9 cellular contexts compared by ENCODE assay signal in genomic region chr9:100100268-100100667, GRCh38. TPM values are rescaled to one million over a fixed set of nuclear protein-coding genes. Genes with fewer than 3 reads are reported as not detected.
DNase-seq lines count a peak whose midpoint lies in the region; ATAC-seq and TF ChIP-seq lines count a peak whose summit lies in the region.
"Had no signal": no experiment of that assay in that cellular context is flagged by ENCODE, and none has a peak within 500 bp of the region (broad histone marks: within the 10 kb centered on the region; RNA-seq: fewer than 3 reads in every experiment).

No MANE protein-coding gene starts in this region.

- H3K4me3 ChIP-seq in AG10803 (ENCODE audit: low read length) (peak overlapping the region; percentile 99), HEK293 (ENCODE audit: low read depth, low read length) (peak overlapping the region; percentile 16; the same call in 1 of the 2 replicates), astrocyte of the spinal cord (ENCODE audit: low read depth, low read length) (peak overlapping the region; percentile 99)
- H3K4me3 ChIP-seq in naive thymus-derived CD4-positive, alpha-beta T cell (ENCODE audit: low read length), result no peak overlapping the region

- in situ Hi-C loops in astrocyte of the spinal cord (cut with HindIII; ENCODE audit: low sequenced_read_pairs), result no loop called here

- H3K9me3 Mint-ChIP-seq in naive thymus-derived CD4-positive, alpha-beta T cell, result no peaks in the 10 kb centered on the region

- intact Hi-C loops in naive thymus-derived CD4-positive, alpha-beta T cell (cut with micrococcal nuclease), result loop anchor here in 1 of 2 donors (10.0 kb wide), 3 partner anchors 45 to 255 kb away; partner anchors contain the start of gene TEX10

- no peak for ATAC-seq in naive thymus-derived CD4-positive, alpha-beta T cell
- ATAC-seq in HG03460 (IDR thresholded peaks at IDR 0.05; ENCODE audit: unreplicated experiment) (no peak), HG03432 (IDR thresholded peaks at IDR 0.05; ENCODE audit: unreplicated experiment) (no peak)

- peaks cover 0 to 17% (median 3%) of the 10 kb centered on the region in 5 donors for H3K36me3 Mint-ChIP-seq in naive thymus-derived CD4-positive, alpha-beta T cell

- peak overlapping the region in 6 of 9 donors; percentile 47 to 98 (median 90) for H3K27ac Mint-ChIP-seq in naive thymus-derived CD4-positive, alpha-beta T cell

- H3K4me1 ChIP-seq in HEK293 (ENCODE audit: control insufficient read depth, insufficient read depth, low read length), result peaks cover 4% of the 10 kb centered on the region; the same call in 1 of the 2 replicates
- peaks cover 18 to 25% of the 10 kb centered on the region in 2 donors for H3K4me1 ChIP-seq in naive thymus-derived CD4-positive, alpha-beta T cell (ENCODE audit: control insufficient read depth in 2 of 2, insufficient read depth in 2 of 2, low read length in 2 of 2)

- H3K27me3 Mint-ChIP-seq in naive thymus-derived CD4-positive, alpha-beta T cell, result no peaks in the 10 kb centered on the region

- peaks cover 5 to 31% of the 10 kb centered on the region in 2 experiments for H3K36me3 ChIP-seq in HEK293 (ENCODE audit: control insufficient read depth in 2 of 2, insufficient read depth in 1 of 2, low read length in 2 of 2)
- peaks cover 0 to 16% (median 8%) of the 10 kb centered on the region in 3 experiments for H3K36me3 ChIP-seq in naive thymus-derived CD4-positive, alpha-beta T cell (ENCODE audit: control insufficient read depth in 2 of 3, insufficient read depth in 3 of 3, low read length in 3 of 3)

- no peaks in the 10 kb centered on the region for H3K9me3 ChIP-seq in HEK293 (ENCODE audit: control insufficient read depth, insufficient read depth, low read depth, low read length)
- no peaks in the 10 kb centered on the region for H3K9me3 ChIP-seq in naive thymus-derived CD4-positive, alpha-beta T cell (ENCODE audit: control insufficient read depth in 2 of 3, low read length in 3 of 3)

- DNase-seq in AG10803 (ENCODE audit: low read depth) (no peak), astrocyte of the spinal cord (ENCODE audit: low read depth, low spot score) (no peak), NCI-H2171 treated with DMSO at 0.1 percent for 48 hours (lab: John Stamatoyannopoulos, UW) (no peak)
- no peak for DNase-seq in naive thymus-derived CD4-positive, alpha-beta T cell
- DNase-seq in activated CD8-positive, alpha-beta memory T cell treated with anti-CD3 and anti-CD28 coated beads, Interleukin-2, amount 50 U/mL, for 48 hours, result no peak
- DNase-seq: trophoblast cell had no signal

- H3K4me1 Mint-ChIP-seq in naive thymus-derived CD4-positive, alpha-beta T cell, result peaks cover 20 to 44% (median 35%) of the 10 kb centered on the region in 7 donors

- no peak for TF ChIP-seq CTCF in AG10803 (conservative IDR thresholded peaks at IDR 0.05; ENCODE audit: low read length)
- TF ChIP-seq CTCF in HEK293 (tag by site-specific recombination; IDR thresholded peaks at IDR 0.05), result no peak
- TF ChIP-seq CTCF in astrocyte of the spinal cord (IDR thresholded peaks at IDR 0.05; ENCODE audit: low read depth, low read length), result no peak

- H3K27me3 ChIP-seq in naive thymus-derived CD4-positive, alpha-beta T cell (ENCODE audit: control insufficient read depth in 2 of 2, insufficient read depth in 2 of 2, low read length in 2 of 2), result no peaks in the 10 kb centered on the region

- peak overlapping the region; percentile 75; the same call in 1 of the 2 replicates for H3K27ac ChIP-seq in HEK293 (ENCODE audit: extremely low read depth, low read depth, low read length)
- H3K27ac ChIP-seq in naive thymus-derived CD4-positive, alpha-beta T cell (ENCODE audit: low read depth, low read length), result peak overlapping the region; percentile 89

- peak overlapping the region; percentile 26 to 99 (median 98) for H3K4me3 Mint-ChIP-seq in naive thymus-derived CD4-positive, alpha-beta T cell

- POLR2A ChIA-PET in HEK293 (lab: Yijun Ruan, JAX), result no interaction called here
- POLR2A ChIA-PET in naive thymus-derived CD4-positive, alpha-beta T cell (lab: Charles Lee), result interaction anchor here (0.7 kb wide), 1 partner anchor 1470 kb away, joined by 3 read pairs; no protein-coding TSS in a partner anchor

- CTCF ChIA-PET in HEK293 (lab: Yijun Ruan, JAX), result no interaction called here
- CTCF ChIA-PET in naive thymus-derived CD4-positive, alpha-beta T cell (lab: Charles Lee), result no interaction called here

TF ChIP-seq in HEK293, 187 proteins besides CTCF, POLR2A, EP300 and RAD21 (continues in another document):
- TF ChIP-seq SALL2 (tag by site-specific recombination; IDR thresholded peaks at IDR 0.05; ENCODE audit: borderline replicate concordance) (no peak), ZNF596 (tag by site-specific recombination; IDR thresholded peaks at IDR 0.05) (no peak), MYNN (tag by site-specific recombination; IDR thresholded peaks at IDR 0.05; ENCODE audit: borderline replicate concordance) (no peak), ZBTB7A (tag by site-specific recombination; IDR thresholded peaks at IDR 0.05; ENCODE audit: low read depth) (no peak), ZBTB1 (tag by site-specific recombination; IDR thresholded peaks at IDR 0.05) (no peak), ZNF155 (tag by site-specific recombination; IDR thresholded peaks at IDR 0.05) (no peak), ZBTB20 (tag by site-specific recombination; IDR thresholded peaks at IDR 0.05) (no peak), PRDM6 (tag by site-specific recombination; IDR thresholded peaks at IDR 0.05) (no peak), ZNF138 (tag by site-specific recombination; IDR thresholded peaks at IDR 0.05; ENCODE audit: borderline replicate concordance) (no peak), GLI2 (tag by site-specific recombination; IDR thresholded peaks at IDR 0.05; ENCODE audit: borderline replicate concordance, low read depth) (no peak), ZNF335 (tag by site-specific recombination; conservative IDR thresholded peaks at IDR 0.05) (no peak), ZFP3 (tag by site-specific recombination; IDR thresholded peaks at IDR 0.05; ENCODE audit: low read depth) (no peak), ZNF629 (tag by site-specific recombination; IDR thresholded peaks at IDR 0.05) (no peak)
- TF ChIP-seq, protein P1, sequence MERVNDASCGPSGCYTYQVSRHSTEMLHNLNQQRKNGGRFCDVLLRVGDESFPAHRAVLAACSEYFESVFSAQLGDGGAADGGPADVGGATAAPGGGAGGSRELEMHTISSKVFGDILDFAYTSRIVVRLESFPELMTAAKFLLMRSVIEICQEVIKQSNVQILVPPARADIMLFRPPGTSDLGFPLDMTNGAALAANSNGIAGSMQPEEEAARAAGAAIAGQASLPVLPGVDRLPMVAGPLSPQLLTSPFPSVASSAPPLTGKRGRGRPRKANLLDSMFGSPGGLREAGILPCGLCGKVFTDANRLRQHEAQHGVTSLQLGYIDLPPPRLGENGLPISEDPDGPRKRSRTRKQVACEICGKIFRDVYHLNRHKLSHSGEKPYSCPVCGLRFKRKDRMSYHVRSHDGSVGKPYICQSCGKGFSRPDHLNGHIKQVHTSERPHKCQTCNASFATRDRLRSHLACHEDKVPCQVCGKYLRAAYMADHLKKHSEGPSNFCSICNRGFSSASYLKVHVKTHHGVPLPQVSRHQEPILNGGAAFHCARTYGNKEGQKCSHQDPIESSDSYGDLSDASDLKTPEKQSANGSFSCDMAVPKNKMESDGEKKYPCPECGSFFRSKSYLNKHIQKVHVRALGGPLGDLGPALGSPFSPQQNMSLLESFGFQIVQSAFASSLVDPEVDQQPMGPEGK (tag by site-specific recombination; IDR thresholded peaks at IDR 0.05), result no peak
- TF ChIP-seq, protein P2, sequence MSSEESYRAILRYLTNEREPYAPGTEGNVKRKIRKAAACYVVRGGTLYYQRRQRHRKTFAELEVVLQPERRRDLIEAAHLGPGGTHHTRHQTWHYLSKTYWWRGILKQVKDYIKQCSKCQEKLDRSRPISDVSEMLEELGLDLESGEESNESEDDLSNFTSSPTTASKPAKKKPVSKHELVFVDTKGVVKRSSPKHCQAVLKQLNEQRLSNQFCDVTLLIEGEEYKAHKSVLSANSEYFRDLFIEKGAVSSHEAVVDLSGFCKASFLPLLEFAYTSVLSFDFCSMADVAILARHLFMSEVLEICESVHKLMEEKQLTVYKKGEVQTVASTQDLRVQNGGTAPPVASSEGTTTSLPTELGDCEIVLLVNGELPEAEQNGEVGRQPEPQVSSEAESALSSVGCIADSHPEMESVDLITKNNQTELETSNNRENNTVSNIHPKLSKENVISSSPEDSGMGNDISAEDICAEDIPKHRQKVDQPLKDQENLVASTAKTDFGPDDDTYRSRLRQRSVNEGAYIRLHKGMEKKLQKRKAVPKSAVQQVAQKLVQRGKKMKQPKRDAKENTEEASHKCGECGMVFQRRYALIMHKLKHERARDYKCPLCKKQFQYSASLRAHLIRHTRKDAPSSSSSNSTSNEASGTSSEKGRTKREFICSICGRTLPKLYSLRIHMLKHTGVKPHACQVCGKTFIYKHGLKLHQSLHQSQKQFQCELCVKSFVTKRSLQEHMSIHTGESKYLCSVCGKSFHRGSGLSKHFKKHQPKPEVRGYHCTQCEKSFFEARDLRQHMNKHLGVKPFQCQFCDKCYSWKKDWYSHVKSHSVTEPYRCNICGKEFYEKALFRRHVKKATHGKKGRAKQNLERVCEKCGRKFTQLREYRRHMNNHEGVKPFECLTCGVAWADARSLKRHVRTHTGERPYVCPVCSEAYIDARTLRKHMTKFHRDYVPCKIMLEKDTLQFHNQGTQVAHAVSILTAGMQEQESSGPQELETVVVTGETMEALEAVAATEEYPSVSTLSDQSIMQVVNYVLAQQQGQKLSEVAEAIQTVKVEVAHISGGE (tag by site-specific recombination; conservative IDR thresholded peaks at IDR 0.05; ENCODE audit: low read depth), result no peak

RNA-seq across cellular contexts. Expression of gene INVS, which starts 1.2 kb away (rescaled TPM):
- total RNA-seq in naive thymus-derived CD4-positive, alpha-beta T cell, result 10 to 100 TPM; 15.0 to 20.8 (median 20.6) TPM
- 10 to 100 TPM in 1 of 2 donors, 1 to 10 TPM in 1; 6.2 to 10.2 TPM for polyA plus RNA-seq in naive thymus-derived CD4-positive, alpha-beta T cell

RNA-seq across cellular contexts. Expression of gene ERP44, which starts 1.5 kb away (rescaled TPM):
- total RNA-seq in naive thymus-derived CD4-positive, alpha-beta T cell, result 10 to 100 TPM in 4 of 5 experiments, 1 to 10 TPM in 1; 9.8 to 19.5 (median 15.2) TPM
- polyA plus RNA-seq in naive thymus-derived CD4-positive, alpha-beta T cell, result 10 to 100 TPM; 29.8 to 38.2 TPM
